Comparison of ENCODE assay signal across 1 cellular context in the genomic region with DNA sequence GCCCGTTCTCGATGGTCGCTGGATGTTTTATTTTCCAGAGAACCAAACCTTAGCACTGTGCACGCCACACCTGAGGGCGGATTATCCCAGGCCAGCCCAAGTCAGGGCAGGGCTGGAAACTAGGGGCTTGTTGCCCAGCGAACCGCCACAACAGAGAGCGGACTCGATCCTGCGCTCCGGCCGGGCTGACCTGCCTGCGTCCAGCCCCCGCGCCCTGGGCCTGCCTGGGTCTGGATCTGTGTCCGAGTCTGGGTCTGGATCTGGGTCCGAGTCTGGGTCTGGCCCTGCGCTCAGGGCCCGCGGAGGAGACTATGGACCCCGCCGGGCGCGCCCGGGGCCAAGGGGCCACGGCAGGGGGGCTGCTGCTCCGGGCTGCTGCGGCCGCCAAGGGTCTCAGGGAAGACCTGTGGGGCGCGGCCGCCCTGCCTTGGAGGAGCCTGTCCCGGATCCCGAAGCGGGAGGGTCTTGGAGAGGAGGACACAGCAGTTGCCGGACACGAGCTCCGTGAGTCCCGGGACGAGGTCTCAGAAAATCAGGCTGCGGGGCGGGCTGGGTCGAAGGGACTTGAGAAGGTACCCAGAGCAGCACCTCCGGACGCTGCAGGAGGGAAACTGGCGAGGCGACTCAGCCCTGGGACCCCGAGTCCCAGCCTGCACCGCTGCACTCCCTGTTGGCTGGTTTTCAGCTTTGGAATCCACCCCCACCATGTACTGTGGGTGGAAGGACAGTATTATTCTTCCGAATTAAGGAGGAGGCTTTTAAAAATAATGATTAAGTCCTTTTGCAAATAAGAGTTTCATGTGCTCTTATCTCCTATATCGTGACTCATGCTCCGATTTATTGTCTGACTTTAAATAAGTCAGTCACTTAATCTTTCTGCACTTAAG.
A peak's percentile ranks its signal among the peaks of the same experiment; 100 is the strongest.
TF ChIP-seq lines count a peak whose summit lies in the region.

A gene (plus strand): TSS at position 130 of the 887 bp plus-strand sequence. CDS start 182 bp downstream, at position 312.

TF ChIP-seq in A549, 52 proteins besides CTCF, POLR2A, EP300 and RAD21 (continued from another document):
- TF ChIP-seq ZSCAN20 (CRISPR knock-in tag; IDR thresholded peaks at IDR 0.05), result no peak
- TF ChIP-seq FOSL2 (IDR thresholded peaks at IDR 0.05), result no peak
- TF ChIP-seq FOSL2 (CRISPR knock-in tag; IDR thresholded peaks at IDR 0.05), result peak; percentile 74
- TF ChIP-seq KDM5A (IDR thresholded peaks at IDR 0.05), result no peak
- no peak for TF ChIP-seq FOXS1 (CRISPR knock-in tag; IDR thresholded peaks at IDR 0.05)
- TF ChIP-seq PHF8 (IDR thresholded peaks at IDR 0.05; ENCODE audit: borderline replicate concordance, low read depth), result peak; percentile 45; the same call in 1 of the 2 replicates
- no peak for TF ChIP-seq BHLHE40 (IDR thresholded peaks at IDR 0.05; ENCODE audit: low read depth, low read length)
- no peak for TF ChIP-seq EHF (CRISPR knock-in tag; IDR thresholded peaks at IDR 0.05)
- TF ChIP-seq HOXB5 (CRISPR knock-in tag; IDR thresholded peaks at IDR 0.05), result no peak
- TF ChIP-seq ZNF302 (CRISPR knock-in tag; IDR thresholded peaks at IDR 0.05), result no peak
- no peak for TF ChIP-seq TP53 (CRISPR knock-in tag; IDR thresholded peaks at IDR 0.05)
- TF ChIP-seq NR3C1 (IDR thresholded peaks at IDR 0.05), result no peak
- TF ChIP-seq, protein P1, sequence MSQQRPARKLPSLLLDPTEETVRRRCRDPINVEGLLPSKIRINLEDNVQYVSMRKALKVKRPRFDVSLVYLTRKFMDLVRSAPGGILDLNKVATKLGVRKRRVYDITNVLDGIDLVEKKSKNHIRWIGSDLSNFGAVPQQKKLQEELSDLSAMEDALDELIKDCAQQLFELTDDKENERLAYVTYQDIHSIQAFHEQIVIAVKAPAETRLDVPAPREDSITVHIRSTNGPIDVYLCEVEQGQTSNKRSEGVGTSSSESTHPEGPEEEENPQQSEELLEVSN (IDR thresholded peaks at IDR 0.05; ENCODE audit: borderline replicate concordance, low read depth), result peak; percentile 45; the same call in 1 of the 2 replicates
- TF ChIP-seq MYC (IDR thresholded peaks at IDR 0.05; ENCODE audit: borderline replicate concordance, low read length), result no peak
- no peak for TF ChIP-seq HEYL (CRISPR knock-in tag; IDR thresholded peaks at IDR 0.05)
- TF ChIP-seq, protein P2, sequence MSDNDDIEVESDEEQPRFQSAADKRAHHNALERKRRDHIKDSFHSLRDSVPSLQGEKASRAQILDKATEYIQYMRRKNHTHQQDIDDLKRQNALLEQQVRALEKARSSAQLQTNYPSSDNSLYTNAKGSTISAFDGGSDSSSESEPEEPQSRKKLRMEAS (IDR thresholded peaks at IDR 0.05), result peak; percentile 26; the same call in 1 of the 2 replicates
- peak; percentile 47; the same call in 1 of the 2 replicates for TF ChIP-seq GATA3 (IDR thresholded peaks at IDR 0.05; ENCODE audit: borderline replicate concordance)
- no peak for TF ChIP-seq NFE2L2 (conservative IDR thresholded peaks at IDR 0.05; ENCODE audit: low read length)
- TF ChIP-seq HOXA7 (CRISPR knock-in tag; IDR thresholded peaks at IDR 0.05), result no peak
